ENCODE assay signal across 21 cellular contexts in the genomic region with DNA sequence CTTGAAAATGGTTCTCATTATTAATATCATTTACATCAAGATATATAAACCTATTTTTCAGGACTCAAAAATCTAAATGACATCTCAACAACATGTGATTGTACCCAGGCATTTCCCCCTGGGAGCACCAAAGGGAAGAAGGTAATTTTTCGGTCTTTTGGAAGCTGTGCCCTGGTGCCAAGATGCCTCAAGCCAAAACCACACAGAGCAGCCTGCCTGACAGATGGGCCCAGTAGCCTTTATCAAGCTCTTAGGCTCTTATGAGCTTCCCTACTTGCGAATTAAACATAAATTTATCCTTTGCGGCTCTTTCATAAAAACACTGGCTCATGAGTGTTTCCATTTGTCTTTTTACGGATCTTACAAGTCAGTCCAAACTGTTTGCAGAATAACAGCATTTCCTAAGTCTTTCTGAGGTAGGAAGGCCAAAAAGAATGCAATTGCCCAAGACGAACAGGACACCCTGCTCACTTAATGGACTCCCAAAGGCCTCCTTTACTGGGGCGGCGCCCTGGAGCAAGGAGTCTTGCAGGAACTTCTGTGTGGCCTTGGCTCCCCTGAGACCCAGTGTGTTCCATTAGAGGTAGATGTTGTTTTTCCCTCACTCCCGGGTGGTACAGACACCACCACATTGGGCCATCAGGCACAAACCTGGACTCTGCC. TPM values are rescaled to one million over a fixed set of nuclear protein-coding genes. Genes with fewer than 3 reads are reported as not detected.
DNase-seq lines count a peak whose midpoint lies in the region; ATAC-seq, FAIRE-seq and TF ChIP-seq lines count a peak whose summit lies in the region.
"Had no signal": no experiment of that assay in that cellular context is flagged by ENCODE, and none has a peak within 500 bp of the region (broad histone marks: within the 10 kb centered on the region; RNA-seq: fewer than 3 reads in every experiment).

No MANE protein-coding gene starts in this region.

- H3K4me3 ChIP-seq in stomach smooth muscle (ENCODE audit: low read length in 2 of 2), result no peak overlapping the region
- H3K4me3 ChIP-seq: right lobe of liver had no signal

- no peak for FAIRE-seq in frontal cortex (lab: Jason Lieb, UNC)
- FAIRE-seq: astrocyte, H1 had no signal

- CTCF ChIA-PET in GM10248 (lab: Yijun Ruan, JAX), result interaction anchor here (14.7 to 15.9 kb wide), 2 partner anchors 9 to 22 kb away, joined by 151 to 211 read pairs; a partner anchor contains a TSS

- no peak for TF ChIP-seq CTCF in GM10248 (IDR thresholded peaks at IDR 0.05; ENCODE audit: control extremely low read depth, extremely low read depth, low read depth, missing control alignments)

- in situ Hi-C loops in G401 (cut with HindIII; ENCODE audit: low sequenced_read_pairs), result no loop called here

- H3K4me1 ChIP-seq in stomach smooth muscle (ENCODE audit: control insufficient read depth, insufficient read depth, low read length), result peaks cover 29% of the 10 kb centered on the region

- POLR2A ChIA-PET in GM10248 (lab: Yijun Ruan, JAX), result no interaction called here

- H3K27ac ChIP-seq in stomach smooth muscle (ENCODE audit: low read length), result peak overlapping the region; percentile 6
- H3K27ac ChIP-seq: HL-60, right lobe of liver had no signal

- DNase-seq in G401 (ENCODE audit: low spot score) (peak; percentile 96), cerebellum (ENCODE audit: low spot score) (peak; percentile 85), left lobe of liver (ENCODE audit: low spot score) (peak; percentile 34), NAMALWA (ENCODE audit: low spot score) (no peak), GM10248 (ENCODE audit: extremely low spot score) (no peak), frontal cortex (ENCODE audit: low spot score in 2 of 2) (no peak)
- DNase-seq: activated naive CD4-positive, alpha-beta T cell; BE2C; midbrain; MV-4-11; NCI-H2029 treated with DMSO at 0.1 percent for 48 hours; NCI-H526 had no signal

- no peak overlapping the region for H3K9ac ChIP-seq in stomach smooth muscle (ENCODE audit: low read length in 2 of 2)

- H3K36me3 ChIP-seq in stomach smooth muscle (ENCODE audit: control insufficient read depth in 2 of 2, insufficient read depth in 2 of 2, low read length in 2 of 2), result peaks cover 2 to 10% of the 10 kb centered on the region in 2 donors
- H3K36me3 ChIP-seq: BE2C had no signal

- ATAC-seq in left lobe of liver (no peak), GM18907 (IDR thresholded peaks at IDR 0.05; ENCODE audit: unreplicated experiment) (no peak)
- ATAC-seq: esophagus mucosa, right lobe of liver had no signal

- no peaks in the 10 kb centered on the region for H3K9me3 ChIP-seq in stomach smooth muscle (ENCODE audit: control insufficient read depth in 2 of 2, low read length in 2 of 2)
- H3K9me3 ChIP-seq: BE2C, right lobe of liver had no signal

- H3K27me3 ChIP-seq in stomach smooth muscle (ENCODE audit: control insufficient read depth in 1 of 2, insufficient read depth in 2 of 2, low read length in 2 of 2), result no peaks in the 10 kb centered on the region
- H3K27me3 ChIP-seq: BE2C, right lobe of liver had no signal

RNA-seq across cellular contexts. Expression of a gene that starts 4.1 kb away (rescaled TPM):
- total RNA-seq in G401 (2014; rRNA removed; shearing (Covaris generic)), result 0.98 and 1.5 TPM in 2 replicates
- total RNA-seq in cerebellum (26.5 TPM), left lobe of liver (25.0 TPM), frontal cortex (8.6 TPM)

RNA-seq across cellular contexts. Expression of a gene that starts 23.1 kb away (rescaled TPM):
- total RNA-seq in G401 (2014; rRNA removed; shearing (Covaris generic)), result 0.14 and 2.7 TPM in 2 replicates
- total RNA-seq in cerebellum (9.9 TPM), left lobe of liver (6.8 TPM), frontal cortex (4.1 TPM)

RNA-seq across cellular contexts. Expression of a gene that starts 44.4 kb away (rescaled TPM):
- total RNA-seq in G401 (2014; rRNA removed; shearing (Covaris generic)), result not detected in 2 replicates
- total RNA-seq in cerebellum (0.27 TPM), left lobe of liver (not detected), frontal cortex (not detected)
- total RNA-seq: astrocyte, esophagus mucosa, H1, kidney epithelial cell, right lobe of liver, temporal lobe had no signal

RNA-seq across cellular contexts. Expression of a gene that starts 45.2 kb away (rescaled TPM):
- total RNA-seq in G401 (2014; rRNA removed; shearing (Covaris generic)), result 10.0 and 13.9 TPM in 2 replicates
- total RNA-seq in cerebellum, result 34.9 TPM
- total RNA-seq in left lobe of liver, result 12.9 TPM
- total RNA-seq in frontal cortex, result 46.9 TPM

Comparison
In these comparisons a context has a peak if more than half of its experiments do, and no peak if none do; other contexts are left out.
1. DNase-seq: peak in G401 (single experiment), cerebellum (single experiment) and left lobe of liver (single experiment); none in NAMALWA (single experiment), GM10248 (single experiment) and frontal cortex (0 of 2).